ENCODE assay signal across 1 cellular context in genomic region chr16:73304008-73304814, GRCh38.
TF ChIP-seq lines count a peak whose summit lies in the region.

No MANE protein-coding gene starts in this region.

TF ChIP-seq in H1, 55 proteins besides CTCF, POLR2A, EP300 and RAD21:
- TF ChIP-seq PHF8 (conservative IDR thresholded peaks at IDR 0.05; ENCODE audit: low read depth, low read length) (no peak), EZH2 (IDR thresholded peaks at IDR 0.05; ENCODE audit: low read depth, low read length, severe bottlenecking) (no peak), CHD2 (IDR thresholded peaks at IDR 0.05; ENCODE audit: low read length) (no peak), TEAD4 (IDR thresholded peaks at IDR 0.05; ENCODE audit: low read depth, low read length) (no peak), SIRT6 (IDR thresholded peaks at IDR 0.05; ENCODE audit: low read length) (no peak), NRF1 (IDR thresholded peaks at IDR 0.05; ENCODE audit: low read depth, low read length) (no peak), GTF2F1 (IDR thresholded peaks at IDR 0.05; ENCODE audit: borderline replicate concordance, low read depth, low read length) (no peak), POU5F1 (IDR thresholded peaks at IDR 0.05; ENCODE audit: low read depth, low read length) (no peak), BRCA1 (IDR thresholded peaks at IDR 0.05; ENCODE audit: low read depth, low read length) (no peak), ZNF274 (IDR thresholded peaks at IDR 0.05; ENCODE audit: borderline replicate concordance, extremely low read depth, low read length) (no peak), HDAC2 (IDR thresholded peaks at IDR 0.05; ENCODE audit: borderline replicate concordance in 1 of 2, low read depth in 2 of 2, low read length in 2 of 2) (no peak), ATF2 (IDR thresholded peaks at IDR 0.05; ENCODE audit: low read length) (no peak), SP2 (IDR thresholded peaks at IDR 0.05; ENCODE audit: low read length) (no peak), CREB1 (IDR thresholded peaks at IDR 0.05) (no peak), TAF1 (IDR thresholded peaks at IDR 0.05; ENCODE audit: low read depth, low read length) (no peak), MAX (IDR thresholded peaks at IDR 0.05) (no peak), NANOG (IDR thresholded peaks at IDR 0.05; ENCODE audit: insufficient read depth, low read depth, low read length, poor library complexity, severe bottlenecking) (no peak), FOSL1 (IDR thresholded peaks at IDR 0.05; ENCODE audit: insufficient read depth, low read depth, low read length) (no peak), SP4 (IDR thresholded peaks at IDR 0.05; ENCODE audit: low read length) (no peak), JUND (IDR thresholded peaks at IDR 0.05; ENCODE audit: low read length) (no peak)
